In the genomic region with DNA sequence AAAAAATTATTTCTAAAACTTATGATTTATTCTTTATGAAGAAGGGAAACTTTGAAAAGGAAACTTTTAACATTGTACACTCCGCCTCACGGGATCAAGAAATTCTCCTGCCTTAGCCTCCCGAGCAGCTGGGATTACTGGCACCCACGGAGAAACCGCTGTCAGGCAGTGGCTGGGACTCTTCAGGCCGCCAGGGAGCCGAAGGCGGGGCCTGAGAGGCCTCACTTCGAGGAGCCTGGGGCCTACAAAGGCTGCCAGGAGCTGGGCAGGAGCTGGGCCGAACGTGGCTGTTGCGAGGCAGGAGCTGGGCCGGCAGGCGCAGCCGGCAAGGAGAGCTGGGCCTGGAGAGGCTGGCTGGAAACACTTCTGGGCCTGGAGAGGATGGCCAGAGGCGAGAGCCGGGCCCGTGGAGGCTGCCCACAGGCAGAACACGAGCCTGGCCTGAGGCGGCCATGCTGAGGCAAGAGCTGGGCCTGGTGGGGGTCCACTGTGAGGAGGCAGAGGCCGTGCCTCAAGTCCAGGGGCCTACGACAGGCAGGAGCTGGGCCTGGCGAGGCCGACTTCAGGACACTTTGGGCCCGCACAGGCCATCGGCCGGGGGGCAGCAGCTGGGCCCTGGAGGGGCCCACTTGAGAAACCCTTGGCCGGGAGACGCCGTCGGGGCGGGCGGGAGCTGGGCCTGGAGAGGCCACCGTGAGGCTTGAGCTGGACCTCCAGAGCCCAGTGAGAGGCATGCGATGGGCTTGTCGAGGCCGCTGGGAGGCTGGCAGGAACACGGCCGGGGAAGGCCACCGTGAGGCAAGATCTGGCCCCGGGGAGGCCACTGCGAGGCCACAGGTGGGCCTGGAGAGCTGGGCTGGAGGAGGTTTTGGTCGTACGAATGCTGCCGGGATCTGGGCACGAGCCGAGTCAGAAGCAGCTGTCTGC, we compare ENCODE assay signal across 18 cellular contexts. TPM values are rescaled to one million over a fixed set of nuclear protein-coding genes. Genes with fewer than 3 reads are reported as not detected.
DNase-seq lines count a peak whose midpoint lies in the region; ATAC-seq and TF ChIP-seq lines count a peak whose summit lies in the region.
"Had no signal": no experiment of that assay in that cellular context is flagged by ENCODE, and none has a peak within 500 bp of the region (broad histone marks: within the 10 kb centered on the region; RNA-seq: fewer than 3 reads in every experiment).

No MANE protein-coding gene starts in this region.

- POLR2A ChIA-PET in HEK293T (lab: Yijun Ruan, JAX), result interaction anchor here (0.9 to 2.1 kb wide), 2 partner anchors 23 to 24 kb away, joined by 3 to 4 read pairs; a partner anchor contains a TSS

- 92% methylated on average over 22 to 47 of the region's 47 CpGs for WGBS in endodermal cell (ENCODE audit: insufficient coverage in 1 of 2, insufficient read length in 1 of 2), 2 experiments
- 89 to 92% methylated on average over 47 of the region's 47 CpGs for WGBS in sigmoid colon, 2 donors

- DNase-seq in HEK293T (ENCODE audit: extremely low spot score) (peak; percentile 12), endodermal cell (peak; percentile 67), left lung (peak; percentile 45 to 76), sigmoid colon (peak; percentile 92), foreskin melanocyte (no peak), posterior vena cava (ENCODE audit: low spot score) (no peak), HUDEP-2 (lab: John Stamatoyannopoulos, UW; ENCODE audit: unreplicated experiment in 76 of 76) (no peak)
- DNase-seq: activated gamma-delta T cell; DMS79; effector memory CD4-positive, alpha-beta T cell; HFFc6; kidney glomerular epithelial cell; nucleus accumbens; stimulated activated CD4-positive, alpha-beta T cell treated with anti-CD3 and anti-CD28 coated beads, Interleukin-12 subunit alpha, Interleukin-12 subunit beta, amount 100 ng/mL, for 4 hours had no signal

- H3K4me1 ChIP-seq in endodermal cell (ENCODE audit: control insufficient read depth, insufficient read depth, low read length) (no peaks in the 10 kb centered on the region), left lung (peaks cover 0 to 12% of the 10 kb centered on the region in 2 donors), sigmoid colon (peaks cover 0 to 33% (median 31%) of the 10 kb centered on the region in 4 donors)

- H3K4me1 Mint-ChIP-seq in endodermal cell, result no peaks in the 10 kb centered on the region
- H3K4me1 Mint-ChIP-seq: brain had no signal

- H3K4me3 Mint-ChIP-seq in endodermal cell, result no peak overlapping the region
- H3K4me3 Mint-ChIP-seq: brain, HFFc6 had no signal

- peak in 1 of 4 donors; percentile 50 for TF ChIP-seq EP300 in sigmoid colon (IDR thresholded peaks at IDR 0.05)

- H3K36me3 ChIP-seq in endodermal cell (ENCODE audit: control insufficient read depth, insufficient read depth, low read length) (peaks cover under 1% of the 10 kb centered on the region), left lung (peaks cover 0 to 13% of the 10 kb centered on the region in 2 donors), sigmoid colon (peaks cover 0 to 8% (median 5%) of the 10 kb centered on the region in 4 donors)

- H3K9me3 Mint-ChIP-seq in endodermal cell, result peaks cover 2% of the 10 kb centered on the region
- H3K9me3 Mint-ChIP-seq: HFFc6 had no signal

- no peak for TF ChIP-seq POLR2A in sigmoid colon (IDR thresholded peaks at IDR 0.05)

- H3K9ac ChIP-seq in endodermal cell (ENCODE audit: extremely low read depth, low read length, poor library complexity, severe bottlenecking), result no peak overlapping the region

- H3K36me3 Mint-ChIP-seq in endodermal cell (ENCODE audit: low read depth), result peaks cover 10% of the 10 kb centered on the region

- H3K27me3 Mint-ChIP-seq in endodermal cell (ENCODE audit: insufficient read depth), result no peaks in the 10 kb centered on the region
- H3K27me3 Mint-ChIP-seq: brain had no signal

- no peak overlapping the region for H3K27ac Mint-ChIP-seq in endodermal cell
- H3K27ac Mint-ChIP-seq: HFFc6 had no signal

- H3K27ac ChIP-seq in endodermal cell (ENCODE audit: low read depth, low read length), result no peak overlapping the region
- peak overlapping the region in 1 of 2 donors; percentile 33 for H3K27ac ChIP-seq in left lung
- peak overlapping the region; percentile 84 to 90 (median 88) for H3K27ac ChIP-seq in sigmoid colon
- H3K27ac ChIP-seq: SJSA1, suprapubic skin had no signal

- no peak for TF ChIP-seq CTCF in endodermal cell (conservative IDR thresholded peaks at IDR 0.05)
- TF ChIP-seq CTCF in left lung (IDR thresholded peaks at IDR 0.05), result no peak
- no peak for TF ChIP-seq CTCF in sigmoid colon (IDR thresholded peaks at IDR 0.05)

- H3K4me3 ChIP-seq in endodermal cell (ENCODE audit: low read length), result no peak overlapping the region
- H3K4me3 ChIP-seq in left lung, result no peak overlapping the region
- H3K4me3 ChIP-seq in sigmoid colon, result no peak overlapping the region
- H3K4me3 ChIP-seq: SJSA1, suprapubic skin had no signal

- CTCF ChIA-PET in HEK293T (lab: Yijun Ruan, JAX), result interaction anchor here (0.6 kb wide), 1 partner anchor 11 kb away, joined by 3 read pairs; no protein-coding TSS in a partner anchor

- H3K27me3 ChIP-seq in endodermal cell (ENCODE audit: control insufficient read depth, insufficient read depth, low read length, poor library complexity, severe bottlenecking) (no peaks in the 10 kb centered on the region), left lung (no peaks in the 10 kb centered on the region), sigmoid colon (no peaks in the 10 kb centered on the region)
- H3K27me3 ChIP-seq: SJSA1, suprapubic skin had no signal

- peak; percentile 73 for ATAC-seq in left lung
- ATAC-seq in HG03097 (IDR thresholded peaks at IDR 0.05; ENCODE audit: low FRiP score, unreplicated experiment), result no peak

- no peaks in the 10 kb centered on the region for H3K9me3 ChIP-seq in endodermal cell (ENCODE audit: control insufficient read depth, low read length)
- H3K9me3 ChIP-seq in left lung, result peaks cover 0 to 13% of the 10 kb centered on the region in 2 donors
- H3K9me3 ChIP-seq in sigmoid colon, result no peaks in the 10 kb centered on the region
- H3K9me3 ChIP-seq: SJSA1, suprapubic skin had no signal

- intact Hi-C loops in left lung (cut with DNase I), result no loop called here
- intact Hi-C loops in sigmoid colon (cut with DNase I), result loop anchor here (10.0 kb wide), 1 partner anchor 243 kb away; no protein-coding TSS in a partner anchor
- intact Hi-C loops in posterior vena cava (cut with DNase I), result no loop called here

TF ChIP-seq in HEK293T, 16 proteins besides CTCF, POLR2A, EP300 and RAD21:
- no peak for TF ChIP-seq L3MBTL2 (conservative IDR thresholded peaks at IDR 0.05)
- TF ChIP-seq ZNF384 (IDR thresholded peaks at IDR 0.05), result no peak
- TF ChIP-seq, protein P1, sequence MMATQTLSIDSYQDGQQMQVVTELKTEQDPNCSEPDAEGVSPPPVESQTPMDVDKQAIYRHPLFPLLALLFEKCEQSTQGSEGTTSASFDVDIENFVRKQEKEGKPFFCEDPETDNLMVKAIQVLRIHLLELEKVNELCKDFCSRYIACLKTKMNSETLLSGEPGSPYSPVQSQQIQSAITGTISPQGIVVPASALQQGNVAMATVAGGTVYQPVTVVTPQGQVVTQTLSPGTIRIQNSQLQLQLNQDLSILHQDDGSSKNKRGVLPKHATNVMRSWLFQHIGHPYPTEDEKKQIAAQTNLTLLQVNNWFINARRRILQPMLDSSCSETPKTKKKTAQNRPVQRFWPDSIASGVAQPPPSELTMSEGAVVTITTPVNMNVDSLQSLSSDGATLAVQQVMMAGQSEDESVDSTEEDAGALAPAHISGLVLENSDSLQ (IDR thresholded peaks at IDR 0.05), result no peak
- no peak for TF ChIP-seq SUZ12 (IDR thresholded peaks at IDR 0.05)
- TF ChIP-seq BHLHE40 (IDR thresholded peaks at IDR 0.05; ENCODE audit: borderline replicate concordance), result no peak
- TF ChIP-seq FOXA1 (IDR thresholded peaks at IDR 0.05), result no peak
- TF ChIP-seq NFRKB (IDR thresholded peaks at IDR 0.05), result no peak
- no peak for TF ChIP-seq ELF4 (IDR thresholded peaks at IDR 0.05)
- TF ChIP-seq SP1 (IDR thresholded peaks at IDR 0.05), result no peak
- TF ChIP-seq FOXK2 (IDR thresholded peaks at IDR 0.05), result no peak
- TF ChIP-seq FOXM1 (IDR thresholded peaks at IDR 0.05; ENCODE audit: borderline replicate concordance), result no peak
- no peak for TF ChIP-seq ARNT (IDR thresholded peaks at IDR 0.05)
- TF ChIP-seq CTBP1 (IDR thresholded peaks at IDR 0.05; ENCODE audit: borderline replicate concordance), result no peak
- TF ChIP-seq LEF1 (IDR thresholded peaks at IDR 0.05; ENCODE audit: borderline replicate concordance), result no peak
- TF ChIP-seq TARDBP (IDR thresholded peaks at IDR 0.05), result no peak
- no peak for TF ChIP-seq HDGF (IDR thresholded peaks at IDR 0.05; ENCODE audit: borderline replicate concordance)

RNA-seq across cellular contexts. Expression of a gene that starts 23.7 kb away (rescaled TPM):
- total RNA-seq in endodermal cell (100 to 1,000 TPM; 211 to 253 TPM), left lung (100 to 1,000 TPM; 153 to 166 TPM), sigmoid colon (10 to 100 TPM; 73.1 to 90.3 (median 79.2) TPM), posterior vena cava (10 to 100 TPM; 94.5 to 94.9 TPM)
- polyA plus RNA-seq in endodermal cell (2013, experiment 1 of 2), result 179 TPM
- polyA plus RNA-seq in endodermal cell (2013, experiment 2 of 2), result 157 TPM
- polyA plus RNA-seq in sigmoid colon, result 100 to 1,000 TPM; 147 to 214 (median 164) TPM

RNA-seq across cellular contexts. Expression of a gene that starts 23.8 kb away (rescaled TPM):
- 10 to 100 TPM; 69.8 to 72.0 TPM for total RNA-seq in endodermal cell
- polyA plus RNA-seq in endodermal cell (2013, experiment 1 of 2), result 43.6 TPM
- 44.5 TPM for polyA plus RNA-seq in endodermal cell (2013, experiment 2 of 2)
- 10 to 100 TPM; 32.4 to 39.7 TPM for total RNA-seq in left lung
- total RNA-seq in sigmoid colon, result 10 to 100 TPM in 3 of 4 donors, 1 to 10 TPM in 1; 9.4 to 30.7 (median 25.5) TPM
- 10 to 100 TPM; 43.2 to 81.4 (median 49.6) TPM for polyA plus RNA-seq in sigmoid colon
- total RNA-seq in posterior vena cava, result 10 to 100 TPM in 1 of 2 donors, 1 to 10 TPM in 1; 4.8 to 22.6 TPM

Comparison
In these comparisons a context has a peak if more than half of its experiments do, and no peak if none do; other contexts are left out.
1. DNase-seq: peak in HEK293T (single experiment), endodermal cell (single experiment), left lung (2 of 2) and sigmoid colon (single experiment); none in foreskin melanocyte (single experiment), posterior vena cava (single experiment) and HUDEP-2 (0 of 76).